1 cellular context compared by ENCODE assay signal in genomic region chr7:156402255-156402654, GRCh38.
TF ChIP-seq lines count a peak whose summit lies in the region.

No MANE protein-coding gene starts in this region.

TF ChIP-seq in K562, 482 proteins besides CTCF, POLR2A, EP300 and RAD21 (continued from another document and continues in another):
- TF ChIP-seq, protein P1, sequence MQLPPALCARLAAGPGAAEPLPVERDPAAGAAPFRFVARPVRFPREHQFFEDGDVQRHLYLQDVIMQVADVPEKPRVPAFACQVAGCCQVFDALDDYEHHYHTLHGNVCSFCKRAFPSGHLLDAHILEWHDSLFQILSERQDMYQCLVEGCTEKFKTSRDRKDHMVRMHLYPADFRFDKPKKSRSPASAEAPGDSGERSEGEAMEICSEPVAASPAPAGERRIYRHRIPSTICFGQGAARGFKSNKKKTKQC (CRISPR knock-in tag; IDR thresholded peaks at IDR 0.05) = no peak; the same call in 1 of the 2 replicates
- TF ChIP-seq GMEB1 (CRISPR knock-in tag; IDR thresholded peaks at IDR 0.05) (peak; percentile 50), HLTF (IDR thresholded peaks at IDR 0.05) (no peak), ZBTB8A (IDR thresholded peaks at IDR 0.05; ENCODE audit: partially characterized antibody) (no peak), VEZF1 (CRISPR knock-in tag; IDR thresholded peaks at IDR 0.05) (peak; percentile 85), ETS1 (conservative IDR thresholded peaks at IDR 0.05; ENCODE audit: control insufficient read depth, low read depth, low read length) (no peak; the same call in 1 of the 2 replicates), SREBF1 (IDR thresholded peaks at IDR 0.05; ENCODE audit: borderline replicate concordance, low read depth, low read length) (no peak), ZNF830 (CRISPR knock-in tag; IDR thresholded peaks at IDR 0.05) (no peak), TFAM (CRISPR knock-in tag; conservative IDR thresholded peaks at IDR 0.05) (no peak), ZNF217 (CRISPR knock-in tag; IDR thresholded peaks at IDR 0.05) (no peak), JUNB (CRISPR knock-in tag; conservative IDR thresholded peaks at IDR 0.05) (no peak), ZSCAN32 (CRISPR knock-in tag; IDR thresholded peaks at IDR 0.05) (no peak), ZNF717 (CRISPR knock-in tag; IDR thresholded peaks at IDR 0.05) (no peak), ZNF445 (CRISPR knock-in tag; IDR thresholded peaks at IDR 0.05; ENCODE audit: low read depth) (no peak), ZNF699 (CRISPR knock-in tag; IDR thresholded peaks at IDR 0.05; ENCODE audit: insufficient replicate concordance) (no peak), ZNF212 (CRISPR knock-in tag; IDR thresholded peaks at IDR 0.05) (no peak), ZNF551 (CRISPR knock-in tag; IDR thresholded peaks at IDR 0.05) (no peak), RHOXF2B (CRISPR knock-in tag; conservative IDR thresholded peaks at IDR 0.05) (no peak), ZNF24 (IDR thresholded peaks at IDR 0.05) (no peak), ARHGAP35 (IDR thresholded peaks at IDR 0.05; ENCODE audit: partially characterized antibody) (no peak), CHAMP1 (IDR thresholded peaks at IDR 0.05) (no peak), ZNF583 (CRISPR knock-in tag; IDR thresholded peaks at IDR 0.05) (peak; percentile 44; the same call in 1 of the 2 replicates), ZNF347 (CRISPR knock-in tag; IDR thresholded peaks at IDR 0.05; ENCODE audit: low read depth) (no peak), C11orf30 (IDR thresholded peaks at IDR 0.05; ENCODE audit: low read depth) (peak; percentile 68), BRD9 (IDR thresholded peaks at IDR 0.05; ENCODE audit: low read depth, partially characterized antibody) (no peak), SMC3 (conservative IDR thresholded peaks at IDR 0.05; ENCODE audit: insufficient read depth, low read depth, low read length) (no peak), WHSC1 (IDR thresholded peaks at IDR 0.05; ENCODE audit: low read length) (no peak), ELF4 (CRISPR knock-in tag; IDR thresholded peaks at IDR 0.05) (peak; percentile 48; the same call in 1 of the 2 replicates), FOXK2 (conservative IDR thresholded peaks at IDR 0.05 in 1 of 2, IDR thresholded peaks at IDR 0.05 in 1 of 2; ENCODE audit: low read depth in 2 of 2) (peak; percentile 81 to 85), SRF (CRISPR knock-in tag; IDR thresholded peaks at IDR 0.05) (peak in 1 of 2 experiments; percentile 87; a peak in 1 of 4 replicates), HNRNPL (IDR thresholded peaks at IDR 0.05; ENCODE audit: low read depth, low read length) (no peak), ZFX (CRISPR knock-in tag; IDR thresholded peaks at IDR 0.05) (no peak), ZNF609 (CRISPR knock-in tag; IDR thresholded peaks at IDR 0.05; ENCODE audit: borderline replicate concordance) (no peak), THRAP3 (IDR thresholded peaks at IDR 0.05; ENCODE audit: borderline replicate concordance) (no peak), ZMIZ1 (IDR thresholded peaks at IDR 0.05; ENCODE audit: low read depth in 2 of 2, low read length in 2 of 2) (no peak), MECOM (CRISPR knock-in tag; IDR thresholded peaks at IDR 0.05) (no peak), ZKSCAN3 (CRISPR knock-in tag; IDR thresholded peaks at IDR 0.05) (no peak), ZNF57 (CRISPR knock-in tag; IDR thresholded peaks at IDR 0.05) (no peak), FOXP1 (CRISPR knock-in tag; IDR thresholded peaks at IDR 0.05) (no peak), ILK (tag; IDR thresholded peaks at IDR 0.05; ENCODE audit: borderline replicate concordance, low read depth) (no peak), E2F3 (CRISPR knock-in tag; IDR thresholded peaks at IDR 0.05) (0 out of 2 replicates have a peak, but pooled peaks have one; percentile 56), U2AF2 (optimal IDR thresholded peaks at IDR 0.05; ENCODE audit: low read depth, low read length) (no peak), GABPA (tag; conservative IDR thresholded peaks at IDR 0.05; ENCODE audit: low read depth) (0 out of 2 replicates have a peak, but pooled peaks have one; percentile 27), ZNF134 (CRISPR knock-in tag; conservative IDR thresholded peaks at IDR 0.05) (no peak), CBX3 (IDR thresholded peaks at IDR 0.05; ENCODE audit: borderline replicate concordance in 1 of 2, low read length in 2 of 2) (peak in 1 of 2 experiments; percentile 37; a peak in 1 of 3 replicates), MYC (IDR thresholded peaks at IDR 0.05; ENCODE audit: low read depth, low read length) (0 out of 2 replicates have a peak, but pooled peaks have one; percentile 22), MYC (CRISPR knock-in tag; IDR thresholded peaks at IDR 0.05; ENCODE audit: borderline replicate concordance, low read depth) (no peak), ZNF778 (CRISPR knock-in tag; IDR thresholded peaks at IDR 0.05) (no peak), GTF2A2 (tag; IDR thresholded peaks at IDR 0.05) (peak; percentile 76; the same call in 1 of the 2 replicates), ZNF408 (CRISPR knock-in tag; IDR thresholded peaks at IDR 0.05; ENCODE audit: low read depth) (no peak), CREBBP (IDR thresholded peaks at IDR 0.05; ENCODE audit: low read depth, low read length) (no peak), ZBTB1 (CRISPR knock-in tag; IDR thresholded peaks at IDR 0.05; ENCODE audit: borderline replicate concordance, low read depth) (no peak), SIX5 (IDR thresholded peaks at IDR 0.05; ENCODE audit: borderline replicate concordance in 1 of 2, insufficient read depth in 1 of 2, low read depth in 1 of 2, low read length in 2 of 2) (peak in 1 of 2 experiments; percentile 32; a peak in 1 of 4 replicates), PHF8 (IDR thresholded peaks at IDR 0.05; ENCODE audit: borderline replicate concordance, low read length) (peak; percentile 50; the same call in 1 of the 2 replicates)
- TF ChIP-seq, protein P2, sequence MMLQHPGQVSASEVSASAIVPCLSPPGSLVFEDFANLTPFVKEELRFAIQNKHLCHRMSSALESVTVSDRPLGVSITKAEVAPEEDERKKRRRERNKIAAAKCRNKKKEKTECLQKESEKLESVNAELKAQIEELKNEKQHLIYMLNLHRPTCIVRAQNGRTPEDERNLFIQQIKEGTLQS (IDR thresholded peaks at IDR 0.05) = no peak
- TF ChIP-seq, protein P2 (CRISPR knock-in tag; conservative IDR thresholded peaks at IDR 0.05) = no peak
